Comparison of ENCODE assay signal across 8 cellular contexts in the genomic region with DNA sequence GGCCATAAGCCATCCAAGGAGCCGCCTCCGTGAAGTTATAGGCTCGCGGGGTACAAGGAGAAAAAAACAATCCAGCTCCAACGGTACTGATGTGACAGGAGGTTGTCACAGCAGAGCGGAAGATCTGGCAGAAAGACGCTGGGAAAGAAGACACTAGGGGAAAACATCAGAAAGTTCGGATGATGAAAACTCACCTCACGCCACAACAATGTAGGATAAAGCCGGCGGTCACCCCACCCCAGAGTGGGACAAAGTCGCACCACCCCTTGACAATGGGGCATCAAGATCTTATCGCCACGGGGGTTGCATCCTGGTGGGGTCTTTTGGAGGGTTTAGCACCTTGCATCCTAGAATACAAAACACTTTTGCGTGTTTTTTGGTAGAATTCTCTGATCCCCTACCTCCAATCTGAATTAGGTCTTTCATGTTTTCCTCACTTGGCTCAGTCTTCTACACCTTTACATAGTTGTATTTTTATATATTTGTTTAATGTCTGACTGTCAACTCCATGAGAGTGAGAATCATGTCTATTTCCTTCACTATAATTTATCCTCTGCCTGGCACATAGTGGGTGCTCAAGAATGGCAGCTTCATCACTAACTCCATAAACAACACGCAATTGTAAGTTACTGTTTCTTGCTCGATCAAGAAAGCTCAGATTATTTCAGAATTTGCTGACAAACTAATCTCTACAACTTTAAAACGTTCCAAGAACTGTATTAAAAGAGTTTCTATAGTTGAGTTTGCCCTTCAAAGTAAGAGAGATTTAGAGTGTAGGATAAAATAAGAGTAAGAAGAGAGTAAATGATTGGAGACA. TPM values are rescaled to one million over a fixed set of nuclear protein-coding genes. Genes with fewer than 3 reads are reported as not detected.
DNase-seq lines count a peak whose midpoint lies in the region; TF ChIP-seq lines count a peak whose summit lies in the region.

No MANE protein-coding gene starts in this region.

- peak overlapping the region; percentile 79 for H3K4me3 ChIP-seq in BLaER1
- peak overlapping the region; percentile 90 for H3K4me3 ChIP-seq in Loucy (ENCODE audit: low read length, poor library complexity, severe bottlenecking)
- H3K4me3 ChIP-seq in dorsolateral prefrontal cortex, result peak overlapping the region; percentile 66 to 96 (median 89)
- H3K4me3 ChIP-seq in neural cell (ENCODE audit: low read length), result peak overlapping the region; percentile 89

- peak overlapping the region; percentile 99 for H2AFZ ChIP-seq in Loucy (ENCODE audit: low read length)
- H2AFZ ChIP-seq in neural cell (ENCODE audit: low read depth, low read length), result peak overlapping the region; percentile 37

- TF ChIP-seq RAD21 in neural cell (conservative IDR thresholded peaks at IDR 0.05), result no peak

- H3K4me2 ChIP-seq in BLaER1 (peak overlapping the region; percentile 97), Loucy (ENCODE audit: low read depth, low read length, poor library complexity, severe bottlenecking) (peak overlapping the region; percentile 87), neural cell (ENCODE audit: low read length) (peak overlapping the region; percentile 49)

- H3F3A ChIP-seq in Loucy (ENCODE audit: low read depth) (peaks cover 13% of the 10 kb centered on the region; the same call in 1 of the 2 replicates), neural cell (ENCODE audit: insufficient read depth, low read length, poor library complexity, severe bottlenecking) (peaks cover 7% of the 10 kb centered on the region)

- no peak for TF ChIP-seq EP300 in neural cell (conservative IDR thresholded peaks at IDR 0.05; ENCODE audit: poor library complexity, severe bottlenecking)

- no peak overlapping the region for H3K9ac ChIP-seq in BLaER1
- H3K9ac ChIP-seq in Loucy (ENCODE audit: low read depth, low read length, poor library complexity, severe bottlenecking), result peak overlapping the region; percentile 81
- H3K9ac ChIP-seq in neural cell (ENCODE audit: low read length), result peak overlapping the region; percentile 55

- H3K4me1 ChIP-seq in BLaER1 (peaks cover 10% of the 10 kb centered on the region), Loucy (ENCODE audit: insufficient read depth, low read length, poor library complexity, severe bottlenecking) (peaks cover 40% of the 10 kb centered on the region)

- H3K27ac ChIP-seq in BLaER1 (no peak overlapping the region), dorsolateral prefrontal cortex (peak overlapping the region; percentile 46 to 98 (median 92)), neural cell (ENCODE audit: low read length) (peak overlapping the region; percentile 60)

- no peaks in the 10 kb centered on the region for H3K9me3 ChIP-seq in BLaER1
- no peaks in the 10 kb centered on the region for H3K9me3 ChIP-seq in Loucy (ENCODE audit: insufficient read depth, low read depth, low read length)
- no peaks in the 10 kb centered on the region for H3K9me3 ChIP-seq in neural cell (ENCODE audit: low read length)

- no peak for TF ChIP-seq CTCF in Loucy (conservative IDR thresholded peaks at IDR 0.05; ENCODE audit: low read length)
- no peak for TF ChIP-seq CTCF in dorsolateral prefrontal cortex (IDR thresholded peaks at IDR 0.05 in 54 of 56, conservative IDR thresholded peaks at IDR 0.05 in 2 of 56; ENCODE audit: low read depth in 1 of 56, partially characterized antibody in 56 of 56)
- no peak for TF ChIP-seq CTCF in neural cell (IDR thresholded peaks at IDR 0.05; ENCODE audit: poor library complexity, severe bottlenecking)

- intact Hi-C loops in dorsolateral prefrontal cortex (cut with DNase I), result loop anchor here (2.0 to 10.0 kb wide), 7 partner anchors 94 to 480 kb away; a partner anchor contains a TSS

- H4K20me1 ChIP-seq in BLaER1 (peaks cover 31% of the 10 kb centered on the region), Loucy (ENCODE audit: insufficient read depth, low read length, poor library complexity, severe bottlenecking) (peaks cover 8% of the 10 kb centered on the region), neural cell (ENCODE audit: insufficient read depth) (no peaks in the 10 kb centered on the region)

- H3K27me3 ChIP-seq in BLaER1 (peaks cover 69% of the 10 kb centered on the region), Loucy (ENCODE audit: insufficient read depth, low read length, poor library complexity, severe bottlenecking) (no peaks in the 10 kb centered on the region), dorsolateral prefrontal cortex (no peaks in the 10 kb centered on the region), neural cell (ENCODE audit: insufficient read depth, low read depth, low read length) (no peaks in the 10 kb centered on the region)

- peaks cover 32% of the 10 kb centered on the region; the same call in 1 of the 2 replicates for H3K79me2 ChIP-seq in Loucy (ENCODE audit: insufficient read depth, low read length)
- peaks cover 29% of the 10 kb centered on the region for H3K79me2 ChIP-seq in neural cell (replicated peaks; ENCODE audit: insufficient read depth, low read length)

- H3K9me2 ChIP-seq in Loucy (replicated peaks; ENCODE audit: low read depth, low read length) (no peaks in the 10 kb centered on the region), neural cell (ENCODE audit: insufficient read depth, low read length) (no peaks in the 10 kb centered on the region)

- no peaks in the 10 kb centered on the region for H3K36me3 ChIP-seq in BLaER1
- H3K36me3 ChIP-seq in Loucy (ENCODE audit: insufficient read depth, low read length), result no peaks in the 10 kb centered on the region
- H3K36me3 ChIP-seq in neural cell (ENCODE audit: insufficient read depth, low read length), result no peaks in the 10 kb centered on the region

- no peak for DNase-seq in dorsolateral prefrontal cortex
- no peak for DNase-seq in occipital lobe (lab: John Stamatoyannopoulos, UW)
- DNase-seq in NCI-H1048 (lab: John Stamatoyannopoulos, UW), result no peak
- no peak for DNase-seq in NCI-H146 (lab: John Stamatoyannopoulos, UW)
- no peak for DNase-seq in COR-L47 (lab: John Stamatoyannopoulos, UW)

TF ChIP-seq in neural cell, 6 proteins besides CTCF, POLR2A, EP300 and RAD21:
- no peak for TF ChIP-seq TAF1 (IDR thresholded peaks at IDR 0.05; ENCODE audit: low read depth)
- peak; percentile 28 for TF ChIP-seq POLR2AphosphoS5 (IDR thresholded peaks at IDR 0.05)
- no peak for TF ChIP-seq EZH2 (IDR thresholded peaks at IDR 0.05; ENCODE audit: borderline replicate concordance, insufficient read depth, low read length, poor library complexity, severe bottlenecking)
- TF ChIP-seq, protein P1, sequence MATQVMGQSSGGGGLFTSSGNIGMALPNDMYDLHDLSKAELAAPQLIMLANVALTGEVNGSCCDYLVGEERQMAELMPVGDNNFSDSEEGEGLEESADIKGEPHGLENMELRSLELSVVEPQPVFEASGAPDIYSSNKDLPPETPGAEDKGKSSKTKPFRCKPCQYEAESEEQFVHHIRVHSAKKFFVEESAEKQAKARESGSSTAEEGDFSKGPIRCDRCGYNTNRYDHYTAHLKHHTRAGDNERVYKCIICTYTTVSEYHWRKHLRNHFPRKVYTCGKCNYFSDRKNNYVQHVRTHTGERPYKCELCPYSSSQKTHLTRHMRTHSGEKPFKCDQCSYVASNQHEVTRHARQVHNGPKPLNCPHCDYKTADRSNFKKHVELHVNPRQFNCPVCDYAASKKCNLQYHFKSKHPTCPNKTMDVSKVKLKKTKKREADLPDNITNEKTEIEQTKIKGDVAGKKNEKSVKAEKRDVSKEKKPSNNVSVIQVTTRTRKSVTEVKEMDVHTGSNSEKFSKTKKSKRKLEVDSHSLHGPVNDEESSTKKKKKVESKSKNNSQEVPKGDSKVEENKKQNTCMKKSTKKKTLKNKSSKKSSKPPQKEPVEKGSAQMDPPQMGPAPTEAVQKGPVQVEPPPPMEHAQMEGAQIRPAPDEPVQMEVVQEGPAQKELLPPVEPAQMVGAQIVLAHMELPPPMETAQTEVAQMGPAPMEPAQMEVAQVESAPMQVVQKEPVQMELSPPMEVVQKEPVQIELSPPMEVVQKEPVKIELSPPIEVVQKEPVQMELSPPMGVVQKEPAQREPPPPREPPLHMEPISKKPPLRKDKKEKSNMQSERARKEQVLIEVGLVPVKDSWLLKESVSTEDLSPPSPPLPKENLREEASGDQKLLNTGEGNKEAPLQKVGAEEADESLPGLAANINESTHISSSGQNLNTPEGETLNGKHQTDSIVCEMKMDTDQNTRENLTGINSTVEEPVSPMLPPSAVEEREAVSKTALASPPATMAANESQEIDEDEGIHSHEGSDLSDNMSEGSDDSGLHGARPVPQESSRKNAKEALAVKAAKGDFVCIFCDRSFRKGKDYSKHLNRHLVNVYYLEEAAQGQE (IDR thresholded peaks at IDR 0.05; ENCODE audit: borderline replicate concordance), result no peak
- TF ChIP-seq SMC3 (conservative IDR thresholded peaks at IDR 0.05; ENCODE audit: poor library complexity), result no peak

RNA-seq across cellular contexts. Expression of a gene that starts 0.6 kb away (rescaled TPM):
- total RNA-seq in dorsolateral prefrontal cortex, result 10 to 100 TPM in 2 of 120 experiments, 1 to 10 TPM in 118; 5.6 to 11.4 (median 8.0) TPM
- polyA plus RNA-seq in neural cell, result 27.2 and 30.5 TPM in 2 replicates
- 62.1 and 64.2 TPM in 2 replicates for polyA minus RNA-seq in neural cell
- 22.6 TPM for total RNA-seq in occipital lobe
